8 cellular contexts compared by ENCODE assay signal in genomic region chr19:2327773-2328400, GRCh38. TPM values are rescaled to one million over a fixed set of nuclear protein-coding genes. Genes with fewer than 3 reads are reported as not detected.
DNase-seq lines count a peak whose midpoint lies in the region; TF ChIP-seq lines count a peak whose summit lies in the region.

No MANE protein-coding gene starts in this region.

- peak overlapping the region; percentile 99 for H3K9ac ChIP-seq in Karpas-422 (ENCODE audit: low read length)

- DNase-seq in GM06990 (ENCODE audit: extremely low read depth, insufficient read length) (peak; percentile 72), Karpas-422 (peak; percentile 93), T-helper 1 cell (peak in 3 of 5 donors; percentile 38 to 86 (median 39)), brain microvascular endothelial cell (peak; percentile 86), iPS-NIHi7 (ENCODE audit: extremely low spot score) (peak; percentile 68), ureter (ENCODE audit: low spot score) (no peak), NCI-H1930 (lab: John Stamatoyannopoulos, UW) (no peak)
- DNase-seq in stimulated activated CD4-positive, alpha-beta T cell treated with anti-CD3 and anti-CD28 coated beads, Interleukin-12 subunit alpha, Interleukin-12 subunit beta, amount 100 ng/mL, for 48 hours (ENCODE audit: low read depth in 2 of 3, low spot score in 1 of 3), result peak; percentile 31 to 54 (median 42)

- no peaks in the 10 kb centered on the region for H3K27me3 ChIP-seq in GM06990 (replicated peaks; ENCODE audit: control insufficient read depth, insufficient read depth, low read length)
- no peaks in the 10 kb centered on the region for H3K27me3 ChIP-seq in Karpas-422 (ENCODE audit: low read length)
- H3K27me3 ChIP-seq in brain microvascular endothelial cell (replicated peaks), result no peaks in the 10 kb centered on the region

- H2AFZ ChIP-seq in Karpas-422 (ENCODE audit: low read length), result no peak overlapping the region

- TF ChIP-seq CTCF in GM06990 (IDR thresholded peaks at IDR 0.05; ENCODE audit: insufficient read depth, low read length, poor library complexity, severe bottlenecking) (no peak), brain microvascular endothelial cell (IDR thresholded peaks at IDR 0.05; ENCODE audit: low read depth, low read length, missing control alignments) (no peak)

- no peaks in the 10 kb centered on the region for H3K9me2 ChIP-seq in Karpas-422 (replicated peaks; ENCODE audit: insufficient read depth, low read length)

- H3K4me3 ChIP-seq in GM06990 (replicated peaks; ENCODE audit: low read depth, low read length), result peak overlapping the region; percentile 98
- H3K4me3 ChIP-seq in Karpas-422 (ENCODE audit: low read length), result peak overlapping the region; percentile 97
- peak overlapping the region; percentile 92 for H3K4me3 ChIP-seq in brain microvascular endothelial cell (ENCODE audit: low read depth, low read length)

- no peaks in the 10 kb centered on the region for H3K9me3 ChIP-seq in Karpas-422 (ENCODE audit: low read length)

- H3K36me3 ChIP-seq in GM06990 (ENCODE audit: control insufficient read depth, insufficient read depth, low read length) (peaks cover 12% of the 10 kb centered on the region), Karpas-422 (ENCODE audit: insufficient read depth, low read length) (no peaks in the 10 kb centered on the region), brain microvascular endothelial cell (replicated peaks) (peaks cover 9% of the 10 kb centered on the region)

- peak overlapping the region; percentile 64 for H3K27ac ChIP-seq in Karpas-422 (ENCODE audit: low read length)
- peak overlapping the region; percentile 63 for H3K27ac ChIP-seq in brain microvascular endothelial cell

- in situ Hi-C loops in brain microvascular endothelial cell (cut with HindIII; ENCODE audit: low pct_ligation_motif_present, low sequenced_read_pairs), result loop anchor here (5.0 kb wide), 1 partner anchor 91 kb away; the partner anchor contains the start of genes PLEKHJ1 and SF3A2

- H3K4me2 ChIP-seq in Karpas-422 (ENCODE audit: low read depth, low read length, poor library complexity, severe bottlenecking), result peak overlapping the region; percentile 85

- peaks cover 17% of the 10 kb centered on the region; the same call in 1 of the 2 replicates for H4K20me1 ChIP-seq in Karpas-422 (ENCODE audit: insufficient read depth, low read depth, low read length)

- H3K4me1 ChIP-seq in Karpas-422 (ENCODE audit: low read length), result peaks cover 47% of the 10 kb centered on the region

- H3K79me2 ChIP-seq in Karpas-422 (ENCODE audit: low read length), result peaks cover 66% of the 10 kb centered on the region

RNA-seq across cellular contexts. Expression of gene LSM7, which starts 0.5 kb away (rescaled TPM):
- total RNA-seq in Karpas-422 (2014; rRNA removed; shearing (Covaris generic); ENCODE audit: low replicate concordance), result 140 and 228 TPM in 2 replicates
- 85.0 TPM for total RNA-seq in ureter

RNA-seq across cellular contexts. Expression of gene SPPL2B, which starts 0.6 kb away (rescaled TPM):
- total RNA-seq in Karpas-422 (2014; rRNA removed; shearing (Covaris generic); ENCODE audit: low replicate concordance), result 18.2 and 48.3 TPM in 2 replicates
- 70.3 TPM for total RNA-seq in ureter

RNA-seq across cellular contexts. Expression of gene LINGO3, which starts 19.9 kb away (rescaled TPM):
- total RNA-seq in Karpas-422 (2014; rRNA removed; shearing (Covaris generic); ENCODE audit: low replicate concordance), result not detected in 2 replicates
- total RNA-seq in ureter, result not detected

RNA-seq across cellular contexts. Expression of gene TMPRSS9, which starts 32.2 kb away (rescaled TPM):
- not detected in 2 replicates for total RNA-seq in Karpas-422 (2014; rRNA removed; shearing (Covaris generic); ENCODE audit: low replicate concordance)
- total RNA-seq in ureter, result not detected

RNA-seq across cellular contexts. Expression of gene PEAK3, which starts 45.9 kb away (rescaled TPM):
- total RNA-seq in Karpas-422 (2014; rRNA removed; shearing (Covaris generic); ENCODE audit: low replicate concordance), result not detected in 2 replicates
- 0.99 TPM for total RNA-seq in ureter

Comparison
In these comparisons a context has a peak if more than half of its experiments do, and no peak if none do; other contexts are left out.
1. DNase-seq: peak in GM06990 (single experiment), Karpas-422 (single experiment), T-helper 1 cell (3 of 5), brain microvascular endothelial cell (single experiment), iPS-NIHi7 (single experiment) and stimulated activated CD4-positive, alpha-beta T cell treated with anti-CD3 and anti-CD28 coated beads, Interleukin-12 subunit alpha, Interleukin-12 subunit beta, amount 100 ng/mL, for 48 hours (3 of 3); none in ureter (single experiment) and NCI-H1930 (0 of 2).
2. Peak in every context shown above with its lines, with median percentiles within 50 percentile points of each other: H3K4me3 ChIP-seq.